Comparison of ENCODE assay signal across 20 cellular contexts in the genomic region with DNA sequence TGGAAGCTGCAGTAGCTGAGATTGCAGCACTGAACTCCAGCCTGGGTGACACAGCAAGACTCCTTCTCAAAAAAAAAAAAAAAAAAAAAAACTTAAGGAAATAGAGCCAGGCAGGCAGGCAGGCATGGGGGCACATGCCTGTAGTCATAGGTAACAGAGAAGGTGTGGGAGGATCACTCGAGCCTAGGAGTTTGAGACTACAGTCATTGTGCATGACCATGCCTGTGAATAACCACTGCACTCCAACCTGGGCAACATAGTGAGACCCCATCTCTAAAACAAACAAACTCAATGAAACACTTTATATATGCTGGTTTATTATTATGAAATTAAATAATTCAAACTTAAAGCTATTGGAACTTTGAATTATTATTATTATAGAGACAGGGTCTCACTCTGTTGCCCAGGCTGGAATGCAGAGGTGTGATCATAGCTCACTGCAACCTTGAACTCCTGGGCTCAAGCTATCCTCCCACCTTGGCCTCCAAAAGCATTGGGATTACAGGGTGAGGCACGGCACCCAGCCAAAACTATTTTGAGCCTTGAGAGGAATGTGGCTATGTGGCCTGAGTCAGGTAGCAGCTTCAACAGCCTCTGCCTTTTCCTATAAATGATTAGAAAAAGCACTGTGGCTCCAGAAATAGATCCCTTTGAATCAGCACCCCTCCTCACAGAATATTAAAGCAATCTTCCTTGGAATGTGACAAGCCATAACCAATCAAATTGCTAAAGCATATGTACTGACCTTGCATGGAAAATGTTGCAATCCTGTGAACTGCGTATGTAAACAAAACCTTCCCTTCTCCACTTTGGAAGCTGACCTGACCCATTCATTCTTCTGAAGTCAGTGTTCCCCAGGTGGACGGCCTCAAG. TPM values are rescaled to one million over a fixed set of nuclear protein-coding genes. Genes with fewer than 3 reads are reported as not detected.
DNase-seq lines count a peak whose midpoint lies in the region; ATAC-seq, FAIRE-seq and TF ChIP-seq lines count a peak whose summit lies in the region.
"Had no signal": no experiment of that assay in that cellular context is flagged by ENCODE, and none has a peak within 500 bp of the region (broad histone marks: within the 10 kb centered on the region; RNA-seq: fewer than 3 reads in every experiment).

No MANE protein-coding gene starts in this region.

- CTCF ChIA-PET in activated CD4-positive, alpha-beta T cell treated with anti-CD3 and anti-CD28 coated beads for 36 hours (lab: Charles Lee), result interaction anchor here (0.6 to 5.9 kb wide), 5 partner anchors 11 to 171 kb away, joined by 3 to 36 read pairs (median 3); a partner anchor contains a TSS

- TF ChIP-seq CTCF in breast epithelium (IDR thresholded peaks at IDR 0.05), result no peak
- no peak for TF ChIP-seq CTCF in stomach (IDR thresholded peaks at IDR 0.05)

- H3K27me3 ChIP-seq in breast epithelium, result no peaks in the 10 kb centered on the region
- no peaks in the 10 kb centered on the region for H3K27me3 ChIP-seq in stomach
- H3K27me3 ChIP-seq: tibial nerve had no signal

- H3K27ac Mint-ChIP-seq in activated CD4-positive, alpha-beta T cell treated with anti-CD3 and anti-CD28 coated beads for 36 hours, result no peak overlapping the region
- H3K27ac Mint-ChIP-seq: T-cell had no signal

- POLR2A ChIA-PET in activated CD4-positive, alpha-beta T cell treated with anti-CD3 and anti-CD28 coated beads for 36 hours (lab: Charles Lee), result no interaction called here

- FAIRE-seq in frontal cortex (lab: Jason Lieb, UNC), result no peak
- FAIRE-seq: RCC 7860 had no signal

- 30 to 46% (median 38%) methylated on average over 4 of the region's 4 CpGs for WGBS in stomach, 5 donors

- ATAC-seq in activated CD4-positive, alpha-beta T cell treated with anti-CD3 and anti-CD28 coated beads for 36 hours, result peak; percentile 51
- peak; percentile 79 for ATAC-seq in left colon
- no peak for ATAC-seq in GM19035 (IDR thresholded peaks at IDR 0.05; ENCODE audit: unreplicated experiment)
- ATAC-seq: T-cell had no signal

- no peaks in the 10 kb centered on the region for H3K36me3 Mint-ChIP-seq in activated CD4-positive, alpha-beta T cell treated with anti-CD3 and anti-CD28 coated beads for 36 hours (ENCODE audit: low read depth)
- H3K36me3 Mint-ChIP-seq: T-cell had no signal

- no peak for DNase-seq in activated CD4-positive, alpha-beta T cell treated with anti-CD3 and anti-CD28 coated beads for 36 hours
- DNase-seq in activated CD4-positive, alpha-beta T cell treated with anti-CD3 and anti-CD28 coated beads, Interleukin-2, amount 50 U/mL, for 48 hours, result no peak
- DNase-seq in breast epithelium (ENCODE audit: low spot score in 2 of 2) (no peak), left colon (no peak), stomach (peak; percentile 71), frontal cortex (ENCODE audit: low spot score in 2 of 2) (no peak), NCI-H69 (lab: John Stamatoyannopoulos, UW) (no peak)
- DNase-seq: 8988T; activated gamma-delta T cell; H9; MM.1S; NCI-H2029 treated with DMSO at 0.1 percent for 48 hours; NCI-H526 treated with DMSO at 0.1 percent for 48 hours; stimulated activated CD4-positive, alpha-beta T cell treated with anti-CD3 and anti-CD28 coated beads, Interleukin-4, amount 100 ng/mL, for 1 hour; T-cell; WERI-Rb-1 had no signal

- H3K4me3 ChIP-seq in breast epithelium, result no peak overlapping the region
- no peak overlapping the region for H3K4me3 ChIP-seq in stomach
- H3K4me3 ChIP-seq: tibial nerve had no signal

- H3K9me3 ChIP-seq in breast epithelium (no peaks in the 10 kb centered on the region), stomach (no peaks in the 10 kb centered on the region)
- H3K9me3 ChIP-seq: tibial nerve had no signal

- peak overlapping the region; percentile 14 to 45 for H3K27ac ChIP-seq in breast epithelium
- H3K27ac ChIP-seq in stomach, result peak overlapping the region; percentile 26 to 66 (median 60)
- H3K27ac ChIP-seq: tibial nerve, WERI-Rb-1 had no signal

- no peaks in the 10 kb centered on the region for H3K27me3 Mint-ChIP-seq in activated CD4-positive, alpha-beta T cell treated with anti-CD3 and anti-CD28 coated beads for 36 hours
- H3K27me3 Mint-ChIP-seq: T-cell had no signal

- H3K4me1 ChIP-seq in breast epithelium, result no peaks in the 10 kb centered on the region
- peaks cover 0 to 18% (median 15%) of the 10 kb centered on the region in 4 donors for H3K4me1 ChIP-seq in stomach
- H3K4me1 ChIP-seq: tibial nerve had no signal

- H3K4me1 Mint-ChIP-seq in activated CD4-positive, alpha-beta T cell treated with anti-CD3 and anti-CD28 coated beads for 36 hours, result no peaks in the 10 kb centered on the region
- H3K4me1 Mint-ChIP-seq: T-cell had no signal

- H3K4me3 Mint-ChIP-seq in activated CD4-positive, alpha-beta T cell treated with anti-CD3 and anti-CD28 coated beads for 36 hours, result no peak overlapping the region
- H3K4me3 Mint-ChIP-seq: H9, T-cell had no signal

- intact Hi-C loops in activated CD4-positive, alpha-beta T cell treated with anti-CD3 and anti-CD28 coated beads for 36 hours (cut with DNase I, micrococcal nuclease), result no loop called here
- intact Hi-C loops in breast epithelium (cut with DNase I; ENCODE audit: low total_unique reads), result no loop called here
- intact Hi-C loops in left colon (cut with DNase I, micrococcal nuclease), result no loop called here
- intact Hi-C loops in stomach (cut with DNase I; ENCODE audit: low total_unique reads), result loop anchor here (10.0 kb wide), 1 partner anchor 219 kb away; no protein-coding TSS in a partner anchor

- TF ChIP-seq EP300 in stomach (IDR thresholded peaks at IDR 0.05), result no peak

- H3K9me3 Mint-ChIP-seq in activated CD4-positive, alpha-beta T cell treated with anti-CD3 and anti-CD28 coated beads for 36 hours (ENCODE audit: low read depth), result no peaks in the 10 kb centered on the region
- H3K9me3 Mint-ChIP-seq: T-cell had no signal

- TF ChIP-seq POLR2A in breast epithelium (IDR thresholded peaks at IDR 0.05) (no peak), stomach (IDR thresholded peaks at IDR 0.05) (no peak)

- H3K36me3 ChIP-seq in breast epithelium (no peaks in the 10 kb centered on the region), stomach (no peaks in the 10 kb centered on the region)
- H3K36me3 ChIP-seq: WERI-Rb-1 had no signal

RNA-seq across cellular contexts. Expression of a gene that starts 34.7 kb away (rescaled TPM):
- 100 to 1,000 TPM in 1 of 2 experiments, 10 to 100 TPM in 1; 99.7 to 104 TPM for total RNA-seq in activated CD4-positive, alpha-beta T cell treated with anti-CD3 and anti-CD28 coated beads for 36 hours
- total RNA-seq in breast epithelium, result 10 to 100 TPM; 46.2 to 61.2 (median 50.6) TPM
- total RNA-seq in left colon, result 10 to 100 TPM; 57.4 to 70.1 TPM
- total RNA-seq in stomach, result 10 to 100 TPM; 33.0 to 68.1 (median 57.8) TPM
- polyA plus RNA-seq in stomach, result 10 to 100 TPM; 23.0 to 27.0 (median 26.3) TPM
- 47.7 TPM for total RNA-seq in frontal cortex

RNA-seq across cellular contexts. Expression of a gene that starts 44.8 kb away (rescaled TPM):
- 1 to 10 TPM; 2.6 to 2.8 TPM for total RNA-seq in activated CD4-positive, alpha-beta T cell treated with anti-CD3 and anti-CD28 coated beads for 36 hours
- total RNA-seq in breast epithelium, result 10 to 100 TPM in 2 of 3 donors, 1 to 10 TPM in 1; 1.1 to 12.0 (median 10.2) TPM
- total RNA-seq in left colon, result 10 to 100 TPM; 25.0 to 36.9 TPM
- 10 to 100 TPM in 4 of 5 donors, 1 to 10 TPM in 1; 1.2 to 53.0 (median 25.0) TPM for total RNA-seq in stomach
- polyA plus RNA-seq in stomach, result 1 to 10 TPM; 4.3 to 8.6 (median 7.7) TPM
- 0.41 TPM for total RNA-seq in frontal cortex
- total RNA-seq: HT1080 had no signal
